In the genomic region with DNA sequence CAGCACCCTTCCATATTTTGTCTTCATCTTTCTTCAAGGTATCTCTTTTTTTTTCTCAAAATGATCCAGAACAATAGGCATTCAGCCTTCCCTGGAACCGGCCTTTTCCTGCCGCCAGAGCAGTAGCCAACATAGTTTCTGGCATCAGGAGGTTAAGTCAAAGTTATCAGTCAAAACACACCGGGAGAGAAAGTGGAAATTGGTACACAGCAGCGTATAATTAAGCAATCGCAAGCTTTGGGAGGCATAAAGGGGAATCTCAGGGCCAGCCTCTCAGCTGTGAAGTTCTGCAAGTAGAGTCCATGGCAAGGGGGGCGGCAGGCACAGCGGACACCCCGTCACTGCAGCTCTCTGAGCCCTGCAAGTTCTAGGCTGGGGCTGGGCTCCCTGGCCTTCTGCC, we compare ENCODE assay signal across 17 cellular contexts.
DNase-seq lines count a peak whose midpoint lies in the region; ATAC-seq and TF ChIP-seq lines count a peak whose summit lies in the region.
"Had no signal": no experiment of that assay in that cellular context is flagged by ENCODE, and none has a peak within 500 bp of the region (broad histone marks: within the 10 kb centered on the region; RNA-seq: fewer than 3 reads in every experiment).

No MANE protein-coding gene starts in this region.

- H3K36me3 ChIP-seq in esophagus squamous epithelium (no peaks in the 10 kb centered on the region), thyroid gland (no peaks in the 10 kb centered on the region)

- no peak overlapping the region for H3K4me3 Mint-ChIP-seq in chondrocyte (ENCODE audit: unreplicated experiment)

- DNase-seq in Right ventricle myocardium superior (no peak), Right ventricle myocardium inferior (ENCODE audit: missing footprints) (no peak), chondrocyte (ENCODE audit: low spot score) (no peak), esophagus squamous epithelium (lab: John Stamatoyannopoulos, UW) (no peak), thyroid gland (peak in 1 of 2 donors; percentile 35), dorsolateral prefrontal cortex (no peak), GF-D8 (lab: John Stamatoyannopoulos, UW) (no peak), KG1 (lab: John Stamatoyannopoulos, UW) (no peak)
- DNase-seq: NCI-H1092 treated with DMSO at 0.1 percent for 48 hours, NCI-H1694, NCI-H446, NCI-H774, SHP77, SK-N-SH had no signal

- TF ChIP-seq CTCF in chondrocyte (IDR thresholded peaks at IDR 0.05) (no peak), esophagus squamous epithelium (IDR thresholded peaks at IDR 0.05) (no peak), thyroid gland (IDR thresholded peaks at IDR 0.05) (no peak), dorsolateral prefrontal cortex (IDR thresholded peaks at IDR 0.05 in 54 of 56, conservative IDR thresholded peaks at IDR 0.05 in 2 of 56; ENCODE audit: low read depth in 1 of 56, partially characterized antibody in 56 of 56) (no peak)

- H3K4me1 Mint-ChIP-seq in chondrocyte (ENCODE audit: low read depth) = peaks cover 11% of the 10 kb centered on the region

- H3K27me3 Mint-ChIP-seq in chondrocyte (ENCODE audit: low read depth) = no peaks in the 10 kb centered on the region

- peaks cover 8% of the 10 kb centered on the region for H3K9me3 Mint-ChIP-seq in chondrocyte (ENCODE audit: low read depth)

- peaks cover 19% of the 10 kb centered on the region for H3K36me3 Mint-ChIP-seq in chondrocyte (ENCODE audit: low read depth)

- ATAC-seq in Right ventricle myocardium superior (ENCODE audit: poor library complexity) (peak; percentile 26), Right ventricle myocardium inferior (no peak)
- ATAC-seq: K562, Panc1 had no signal

- peak overlapping the region; percentile 32 for H3K27ac Mint-ChIP-seq in chondrocyte (ENCODE audit: unreplicated experiment)

- no peaks in the 10 kb centered on the region for H3K27me3 ChIP-seq in esophagus squamous epithelium
- H3K27me3 ChIP-seq in thyroid gland = no peaks in the 10 kb centered on the region
- peaks cover 0 to 4% (median 0%) of the 10 kb centered on the region in 45 donors for H3K27me3 ChIP-seq in dorsolateral prefrontal cortex

- H3K27ac ChIP-seq in esophagus squamous epithelium (peak overlapping the region; percentile 57 to 83 (median 79)), thyroid gland (peak overlapping the region; percentile 51 to 76 (median 64)), dorsolateral prefrontal cortex (no peak overlapping the region)
- H3K27ac ChIP-seq: C4-2B had no signal

- no peak for TF ChIP-seq POLR2A in esophagus squamous epithelium (IDR thresholded peaks at IDR 0.05)
- no peak for TF ChIP-seq POLR2A in thyroid gland (IDR thresholded peaks at IDR 0.05)

- 18 to 44% methylated on average over 8 of the region's 8 CpGs for WGBS in esophagus squamous epithelium, 2 donors
- WGBS in thyroid gland, 2 donors = 69 to 77% methylated on average over 8 of the region's 8 CpGs

- no peak overlapping the region for H3K4me3 ChIP-seq in esophagus squamous epithelium
- no peak overlapping the region for H3K4me3 ChIP-seq in thyroid gland (replicated peaks in 1 of 3)
- no peak overlapping the region for H3K4me3 ChIP-seq in dorsolateral prefrontal cortex
- H3K4me3 ChIP-seq: K562 had no signal

- H3K9me3 ChIP-seq in esophagus squamous epithelium (peaks cover 0 to under 1% (median 0%) of the 10 kb centered on the region in 3 donors), thyroid gland (no peaks in the 10 kb centered on the region)

- H3K4me1 ChIP-seq in esophagus squamous epithelium (peaks cover 7 to 39% (median 9%) of the 10 kb centered on the region in 3 donors), thyroid gland (peaks cover 18 to 23% of the 10 kb centered on the region in 2 donors)

- intact Hi-C loops in Right ventricle myocardium superior (cut with DNase I) = no loop called here
- intact Hi-C loops in Right ventricle myocardium inferior (cut with DNase I) = no loop called here
- intact Hi-C loops in esophagus squamous epithelium (cut with DNase I) = no loop called here
- intact Hi-C loops in thyroid gland (cut with DNase I) = no loop called here
- intact Hi-C loops in dorsolateral prefrontal cortex (cut with DNase I) = no loop called here

Comparison
In these comparisons a context has a peak if more than half of its experiments do, and no peak if none do; other contexts are left out.
1. H3K27ac ChIP-seq: peak in esophagus squamous epithelium (4 of 4) and thyroid gland (3 of 3); none in dorsolateral prefrontal cortex (0 of 59).